ENCODE assay signal across 7 cellular contexts in the genomic region with DNA sequence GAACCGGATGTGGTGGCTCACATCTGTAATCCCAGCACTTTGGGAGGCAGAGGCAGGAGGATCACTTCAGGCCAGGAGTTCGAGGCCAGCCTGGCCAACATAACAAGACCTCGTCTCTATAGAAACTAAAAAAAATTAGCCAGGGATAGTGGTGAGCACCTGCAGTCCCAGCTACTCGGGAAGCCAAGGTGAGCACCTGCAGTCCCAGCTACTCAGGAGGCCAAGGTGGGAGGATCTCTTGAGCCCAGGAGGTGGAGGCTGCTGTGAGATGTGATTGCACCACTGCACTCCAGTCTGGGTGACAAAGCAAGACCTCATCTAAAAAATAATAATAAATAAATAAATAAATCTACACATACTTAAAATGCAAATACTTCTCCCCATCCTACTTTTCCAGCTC.
"Had no signal": no experiment of that assay in that cellular context is flagged by ENCODE, and none has a peak within 500 bp of the region (broad histone marks: within the 10 kb centered on the region; RNA-seq: fewer than 3 reads in every experiment).

No MANE protein-coding gene starts in this region.

- DNase-seq: GDM1, GF-D8 had no signal

- FAIRE-seq: G401.6, GM12878, GM12892, GM18507, GM19239 had no signal

- H3K4me3 ChIP-seq: GM12878 had no signal

- ATAC-seq: GM12878 had no signal
